Comparison of ENCODE assay signal across 28 cellular contexts in genomic region chr14:47959753-47960152, GRCh38.
DNase-seq lines count a peak whose midpoint lies in the region; ATAC-seq, FAIRE-seq and TF ChIP-seq lines count a peak whose summit lies in the region.
"Had no signal": no experiment of that assay in that cellular context is flagged by ENCODE, and none has a peak within 500 bp of the region (broad histone marks: within the 10 kb centered on the region; RNA-seq: fewer than 3 reads in every experiment).

No MANE protein-coding gene starts in this region.

- H3K9ac ChIP-seq in PC-3 (ENCODE audit: low read length) (no peak overlapping the region), endothelial cell of umbilical vein (replicated peaks; ENCODE audit: extremely low read depth, insufficient read depth, low read length) (no peak overlapping the region)
- H3K9ac ChIP-seq: BLaER1 treated with 17β-estradiol and CSF1 and Interleukin-3, amounts not matched to agents 10 nM and 100 nM; KMS-11 had no signal

- peak overlapping the region; percentile 4; the same call in 1 of the 2 replicates for H3K4me3 ChIP-seq in PC-3 (ENCODE audit: low read length)
- H3K4me3 ChIP-seq in endothelial cell of umbilical vein (replicated peaks in 1 of 3; ENCODE audit: insufficient read depth in 1 of 3, low read depth in 1 of 3, low read length in 3 of 3) = no peak overlapping the region
- H3K4me3 ChIP-seq in retinal pigment epithelial cell (ENCODE audit: low read length) = no peak overlapping the region
- H3K4me3 ChIP-seq: BLaER1 treated with 17β-estradiol and CSF1 and Interleukin-3, amounts not matched to agents 10 nM and 100 nM; Peyer's patch; SJSA1 had no signal

- dilution Hi-C loops in endothelial cell of umbilical vein (cut with MboI; ENCODE audit: extremely low pct_ligation_motif_present, low sequenced_read_pairs) = no loop called here

- POLR2A ChIA-PET in PC-3 (lab: Charles Lee; ENCODE audit: unreplicated experiment) = no interaction called here
- POLR2A ChIA-PET in endothelial cell of umbilical vein (lab: Charles Lee) = no interaction called here

- H3K27me3 ChIP-seq in PC-3 (ENCODE audit: low read length) = no peaks in the 10 kb centered on the region
- H3K27me3 ChIP-seq in endothelial cell of umbilical vein (ENCODE audit: control insufficient read depth in 2 of 2, insufficient read depth in 2 of 2, low read length in 2 of 2) = no peaks in the 10 kb centered on the region
- H3K27me3 ChIP-seq: BLaER1 treated with 17β-estradiol and CSF1 and Interleukin-3, amounts not matched to agents 10 nM and 100 nM; Peyer's patch; SJSA1 had no signal

- no peaks in the 10 kb centered on the region for H3K9me3 ChIP-seq in PC-3 (ENCODE audit: low read length)
- no peaks in the 10 kb centered on the region for H3K9me3 ChIP-seq in endothelial cell of umbilical vein (replicated peaks; ENCODE audit: control insufficient read depth, insufficient read depth, low read length)
- H3K9me3 ChIP-seq: BLaER1 treated with 17β-estradiol and CSF1 and Interleukin-3, amounts not matched to agents 10 nM and 100 nM; Peyer's patch; SJSA1 had no signal

- FAIRE-seq in endothelial cell of umbilical vein (lab: Jason Lieb, UNC) (no peak), H54 (lab: Jason Lieb, UNC) (no peak)
- FAIRE-seq: G401.6, GM12892, HTR-8/SVneo had no signal

- no peaks in the 10 kb centered on the region for H3K79me2 ChIP-seq in PC-3 (ENCODE audit: low read length)
- H3K79me2 ChIP-seq in endothelial cell of umbilical vein (ENCODE audit: control insufficient read depth, insufficient read depth, low read length) = no peaks in the 10 kb centered on the region

- BruUV-seq in PC-3 (replicated peaks; lab: Mats Ljungman, UMichigan) = no TSS peak
- BruUV-seq in endothelial cell of umbilical vein (replicated peaks; lab: Mats Ljungman, UMichigan) = no TSS peak

- H4K20me1 ChIP-seq in PC-3 (ENCODE audit: low read length) (no peaks in the 10 kb centered on the region), endothelial cell of umbilical vein (replicated peaks; ENCODE audit: control insufficient read depth, extremely low read depth, insufficient read depth, low read length) (no peaks in the 10 kb centered on the region)
- H4K20me1 ChIP-seq: BLaER1 treated with 17β-estradiol and CSF1 and Interleukin-3, amounts not matched to agents 10 nM and 100 nM had no signal

- intact Hi-C loops in PC-3 (cut with micrococcal nuclease) = no loop called here
- intact Hi-C loops in endothelial cell of umbilical vein (cut with micrococcal nuclease) = no loop called here

- H3F3A ChIP-seq in PC-3 (ENCODE audit: low read length, unreplicated experiment) = no peaks in the 10 kb centered on the region

- H3K9me2 ChIP-seq in PC-3 (replicated peaks; ENCODE audit: low read length) = no peaks in the 10 kb centered on the region

- peaks cover 2% of the 10 kb centered on the region for H3K9me1 ChIP-seq in endothelial cell of umbilical vein (replicated peaks; ENCODE audit: control insufficient read depth, extremely low read depth, insufficient read depth, low read length)

- CTCF ChIA-PET in PC-3 (lab: Charles Lee) = no interaction called here
- CTCF ChIA-PET in endothelial cell of umbilical vein (lab: Charles Lee) = no interaction called here

- TF ChIP-seq POLR2A in endothelial cell of umbilical vein (IDR thresholded peaks at IDR 0.05; ENCODE audit: low read depth, low read length) (no peak), H54 (IDR thresholded peaks at IDR 0.05; ENCODE audit: low read depth, low read length) (no peak)

- TF ChIP-seq CTCF in PC-3 (conservative IDR thresholded peaks at IDR 0.05; ENCODE audit: low read depth, low read length) (no peak), endothelial cell of umbilical vein (IDR thresholded peaks at IDR 0.05; ENCODE audit: extremely low read depth in 1 of 2, insufficient read depth in 1 of 2, low read depth in 1 of 2, low read length in 2 of 2) (no peak), retinal pigment epithelial cell (conservative IDR thresholded peaks at IDR 0.05; ENCODE audit: low read depth, low read length) (no peak)

- H2AFZ ChIP-seq in PC-3 (ENCODE audit: low read length) (peak overlapping the region; percentile 1; the same call in 1 of the 2 replicates), endothelial cell of umbilical vein (ENCODE audit: low read depth, low read length) (no peak overlapping the region)

- peak; percentile 30 for DNase-seq in A172 (ENCODE audit: low spot score)
- peak; percentile 77 for DNase-seq in PC-3
- DNase-seq in endothelial cell of umbilical vein (ENCODE audit: low read depth, low spot score) = peak; percentile 29
- DNase-seq in retinal pigment epithelial cell (ENCODE audit: low read depth) = peak; percentile 1
- DNase-seq in stimulated activated CD8-positive, alpha-beta memory T cell treated with anti-CD3 and anti-CD28 coated beads, Interleukin-4, amount 100 ng/mL, for 48 hours = no peak
- no peak for DNase-seq in HuH-7.5 (ENCODE audit: low spot score)
- DNase-seq in H54 (ENCODE audit: insufficient read length, low spot score) = no peak
- DNase-seq: CD4-positive, alpha-beta memory T cell; GOT3; IMR-90; NCI-H1105; NCI-H146; NCI-H2029; NCI-H2227 treated with DMSO at 0.1 percent for 48 hours; NCI-H510A treated with DMSO at 0.1 percent for 48 hours; NCI-H748 treated with DMSO at 0.1 percent for 48 hours; Peyer's patch had no signal

- H3K27ac ChIP-seq in PC-3 (ENCODE audit: low read length) (peak overlapping the region; percentile 49), endothelial cell of umbilical vein (ENCODE audit: insufficient read depth, low read depth, low read length) (no peak overlapping the region)
- H3K27ac ChIP-seq: 22Rv1; BLaER1 treated with 17β-estradiol and CSF1 and Interleukin-3, amounts not matched to agents 10 nM and 100 nM; HL-60; KMS-11; Peyer's patch; SJSA1 had no signal

- H3K4me2 ChIP-seq in PC-3 (ENCODE audit: low read length) (peak overlapping the region; percentile 39), endothelial cell of umbilical vein (ENCODE audit: insufficient read depth, low read length) (peak overlapping the region; percentile 55)
- H3K4me2 ChIP-seq: BLaER1 treated with 17β-estradiol and CSF1 and Interleukin-3, amounts not matched to agents 10 nM and 100 nM; KMS-11 had no signal

- ATAC-seq in PC-3 (peak; percentile 97), GM19328 (IDR thresholded peaks at IDR 0.05; ENCODE audit: unreplicated experiment) (no peak)
- ATAC-seq: HCT116, Right ventricle myocardium inferior had no signal

- H3K4me1 ChIP-seq in PC-3 (ENCODE audit: insufficient read depth, low read length) = peaks cover 40% of the 10 kb centered on the region
- peaks cover 15% of the 10 kb centered on the region for H3K4me1 ChIP-seq in endothelial cell of umbilical vein (ENCODE audit: control insufficient read depth, extremely low read depth, insufficient read depth, low read length)
- H3K4me1 ChIP-seq: Peyer's patch, SJSA1 had no signal

- H3K36me3 ChIP-seq in PC-3 (ENCODE audit: low read depth, low read length) (no peaks in the 10 kb centered on the region), endothelial cell of umbilical vein (ENCODE audit: control insufficient read depth in 2 of 2, extremely low read depth in 1 of 2, insufficient read depth in 2 of 2, low read length in 2 of 2) (no peaks in the 10 kb centered on the region)
- H3K36me3 ChIP-seq: BLaER1 treated with 17β-estradiol and CSF1 and Interleukin-3, amounts not matched to agents 10 nM and 100 nM; Peyer's patch; SJSA1 had no signal

TF ChIP-seq in endothelial cell of umbilical vein, 7 proteins besides CTCF, POLR2A, EP300 and RAD21:
- no peak for TF ChIP-seq MAX (IDR thresholded peaks at IDR 0.05; ENCODE audit: insufficient read depth, insufficient read length)
- peak; percentile 15 for TF ChIP-seq JUN (IDR thresholded peaks at IDR 0.05; ENCODE audit: borderline replicate concordance, insufficient read depth, insufficient read length, low read depth)
- no peak for TF ChIP-seq POLR2AphosphoS5 (IDR thresholded peaks at IDR 0.05; ENCODE audit: insufficient read depth, low read depth, low read length)
- no peak for TF ChIP-seq EZH2 (IDR thresholded peaks at IDR 0.05; ENCODE audit: borderline replicate concordance, low read depth, low read length, severe bottlenecking)

Comparison
In these comparisons a context has a peak if more than half of its experiments do, and no peak if none do; other contexts are left out.
1. DNase-seq: peak in A172 (single experiment), PC-3 (single experiment), endothelial cell of umbilical vein (single experiment) and retinal pigment epithelial cell (single experiment); none in stimulated activated CD8-positive, alpha-beta memory T cell treated with anti-CD3 and anti-CD28 coated beads, Interleukin-4, amount 100 ng/mL, for 48 hours (single experiment), HuH-7.5 (single experiment) and H54 (single experiment).